ENCODE assay signal across 8 cellular contexts in genomic region chr5:87266914-87267573, GRCh38. TPM values are rescaled to one million over a fixed set of nuclear protein-coding genes. Genes with fewer than 3 reads are reported as not detected.
A peak's percentile ranks its signal among the peaks of the same experiment; 100 is the strongest.
DNase-seq lines count a peak whose midpoint lies in the region; ATAC-seq and TF ChIP-seq lines count a peak whose summit lies in the region.

No MANE protein-coding gene starts in this region.

- no peaks in the 10 kb centered on the region for H3K27me3 ChIP-seq in muscle layer of colon (ENCODE audit: control insufficient read depth in 1 of 2, insufficient read depth in 2 of 2, low read length in 2 of 2)

- peak; percentile 58 for DNase-seq in GM13977 (ENCODE audit: low spot score)
- DNase-seq in Jurkat, Clone E6-1 (ENCODE audit: low read depth, low spot score), result no peak
- no peak for DNase-seq in choroid plexus epithelial cell (ENCODE audit: low read depth)
- no peak for DNase-seq in G401 (ENCODE audit: low spot score)
- no peak for DNase-seq in Ammon's horn (ENCODE audit: low spot score)
- no peak for DNase-seq in NCI-H1105 (lab: John Stamatoyannopoulos, UW)

- H3K9ac ChIP-seq in muscle layer of colon (ENCODE audit: low read length), result peak overlapping the region; percentile 86

- peak overlapping the region; percentile 88 for H3K4me3 ChIP-seq in Jurkat, Clone E6-1 (ENCODE audit: low read length)
- H3K4me3 ChIP-seq in choroid plexus epithelial cell (ENCODE audit: low read depth, low read length), result peak overlapping the region; percentile 90
- peak overlapping the region; percentile 93 to 100 for H3K4me3 ChIP-seq in muscle layer of colon (ENCODE audit: low read depth in 1 of 2, low read length in 2 of 2)

- in situ Hi-C loops in GM13977 (cut with MboI; ENCODE audit: low pct_unique_long_range_greater_than_20kb, low sequenced_read_pairs, unreplicated experiment) (no loop called here), G401 (cut with HindIII; ENCODE audit: low sequenced_read_pairs) (no loop called here)

- peak; percentile 20 for ATAC-seq in GM21576 (IDR thresholded peaks at IDR 0.05; ENCODE audit: unreplicated experiment)

- H3K27ac ChIP-seq in muscle layer of colon (ENCODE audit: low read depth, low read length), result peak overlapping the region; percentile 99

- H3K4me1 ChIP-seq in muscle layer of colon (ENCODE audit: insufficient read depth, low read length), result peaks cover 9% of the 10 kb centered on the region

- TF ChIP-seq CTCF in GM13977 (IDR thresholded peaks at IDR 0.05; ENCODE audit: extremely low read depth, insufficient read depth, missing control alignments) (no peak), choroid plexus epithelial cell (conservative IDR thresholded peaks at IDR 0.05; ENCODE audit: low read depth, low read length) (no peak)

- H3K9me3 ChIP-seq in muscle layer of colon (ENCODE audit: low read length), result no peaks in the 10 kb centered on the region

- H3K36me3 ChIP-seq in muscle layer of colon (ENCODE audit: insufficient read depth, low read length), result no peaks in the 10 kb centered on the region

RNA-seq across cellular contexts. Expression of gene RASA1, which starts 0.6 kb away (rescaled TPM):
- 16.5 TPM for polyA plus RNA-seq in Jurkat, Clone E6-1 (2012; ENCODE audit: insufficient read depth, insufficient read length)
- total RNA-seq in G401 (2014; rRNA removed; shearing (Covaris generic)), result 6.3 and 8.5 TPM in 2 replicates
